In the genomic region with DNA sequence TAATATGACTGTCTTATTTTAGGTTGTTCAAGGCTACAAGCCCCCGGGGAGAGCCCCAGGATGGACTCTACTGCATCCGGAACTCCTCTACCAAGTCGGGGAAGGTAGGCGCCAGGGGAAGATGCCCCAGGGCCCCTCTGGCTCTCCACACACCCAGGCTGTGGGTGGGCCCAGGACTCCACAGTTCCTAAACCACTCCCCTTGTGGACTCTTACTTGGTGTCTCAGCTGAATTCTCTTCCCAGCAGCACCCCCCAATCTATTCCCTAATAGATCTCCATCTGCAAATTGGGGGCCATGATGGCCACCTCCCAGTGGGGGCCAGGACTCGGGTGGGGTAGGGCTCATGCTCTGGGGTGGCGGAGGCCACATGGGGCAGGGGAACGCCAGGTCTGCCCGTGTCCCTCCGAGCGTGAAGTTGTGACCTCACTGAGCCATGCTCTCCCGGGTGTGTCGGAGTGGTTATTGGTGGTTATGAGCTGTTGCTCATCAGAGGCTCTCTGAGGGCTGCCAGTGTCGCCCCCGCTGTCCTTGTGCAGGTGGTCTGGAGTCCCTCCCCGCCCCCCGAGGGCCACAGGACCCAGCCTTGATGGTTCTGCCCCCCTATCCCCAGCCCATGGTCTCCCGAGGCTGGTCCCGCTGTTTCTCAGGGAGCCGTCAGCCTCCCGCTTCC, we compare ENCODE assay signal across 8 cellular contexts.
DNase-seq lines count a peak whose midpoint lies in the region; ATAC-seq and FAIRE-seq lines count a peak whose summit lies in the region.
"Had no signal": no experiment of that assay in that cellular context is flagged by ENCODE, and none has a peak within 500 bp of the region (broad histone marks: within the 10 kb centered on the region; RNA-seq: fewer than 3 reads in every experiment).

No MANE protein-coding gene starts in this region.

- H3K27ac Mint-ChIP-seq in memory B cell, result peak overlapping the region; percentile 91

- H3K36me3 Mint-ChIP-seq in memory B cell, result peaks cover 12% of the 10 kb centered on the region

- no peaks in the 10 kb centered on the region for H3K27me3 Mint-ChIP-seq in memory B cell

- no peaks in the 10 kb centered on the region for H3K9me3 Mint-ChIP-seq in memory B cell

- H3K4me1 Mint-ChIP-seq in memory B cell, result peaks cover 39% of the 10 kb centered on the region

- FAIRE-seq in GM18507 (lab: Jason Lieb, UNC), result peak; percentile 95

- DNase-seq in GM18507 (ENCODE audit: extremely low spot score, insufficient read length, low read depth) (no peak), memory B cell (ENCODE audit: low spot score in 2 of 2) (peak; percentile 76 to 82), DMS53 (lab: John Stamatoyannopoulos, UW) (no peak), NCI-H146 (lab: John Stamatoyannopoulos, UW) (no peak), C1 segment of cervical spinal cord (lab: John Stamatoyannopoulos, UW) (no peak)
- DNase-seq: glutamatergic neuron had no signal

- ATAC-seq in GM19467 (IDR thresholded peaks at IDR 0.05; ENCODE audit: unreplicated experiment) (peak; percentile 59), HG03342 (IDR thresholded peaks at IDR 0.05; ENCODE audit: unreplicated experiment) (peak; percentile 82), memory B cell (ENCODE audit: low read depth) (peak; percentile 83)

- peak overlapping the region; percentile 47 for H3K4me3 Mint-ChIP-seq in memory B cell

Comparison
In these comparisons a context has a peak if more than half of its experiments do, and no peak if none do; other contexts are left out.
1. DNase-seq: peak in memory B cell (2 of 2); none in GM18507 (single experiment), DMS53 (single experiment), NCI-H146 (single experiment) and C1 segment of cervical spinal cord (0 of 14).
2. Peak in every context shown above with its lines, with median percentiles within 50 percentile points of each other: ATAC-seq.